In genomic region chr12:34188974-34189373, GRCh38 we compare ENCODE assay signal across 29 cellular contexts.
"Had no signal": no experiment of that assay in that cellular context is flagged by ENCODE, and none has a peak within 500 bp of the region (broad histone marks: within the 10 kb centered on the region; RNA-seq: fewer than 3 reads in every experiment).

No MANE protein-coding gene starts in this region.

- FAIRE-seq: pancreas had no signal

- ATAC-seq: naive thymus-derived CD8-positive, alpha-beta T cell; natural killer cell treated with Interleukin-12 subunit alpha and Interleukin-12 subunit beta and Interleukin-15 and Interleukin-18, amount 100 ng/mL, for 72 hours; pancreas; right cardiac atrium; sciatic nerve; stimulated activated memory B cell treated with anti-CD40 and anti-IgM and Interleukin-4, amounts not matched to agents 10 μg/mL and 1 μg/mL and 100 μg/mL, for 72 hours; stimulated activated naive CD8-positive, alpha-beta T cell treated with anti-CD3 and anti-CD28 coated beads, Interleukin-15, amount 100 ng/mL, for 72 hours; stimulated activated naive CD8-positive, alpha-beta T cell treated with anti-CD3 and anti-CD28 coated beads, Interleukin-15, Interleukin-2, amounts not matched to agents 100 U/mL and 50 U/mL, for 24 hours; upper lobe of right lung had no signal

- H3K9me3 ChIP-seq: neutrophil, pancreas, prostate gland, spleen, suprapubic skin, testis, tibial artery, transverse colon, upper lobe of right lung, uterus had no signal

- H3K4me3 ChIP-seq: pancreas, prostate gland, skin epidermis, smooth muscle cell, spleen, suprapubic skin, testis, tibial artery, transverse colon, upper lobe of right lung, uterus had no signal

- H3K4me1 ChIP-seq: pancreas, prostate gland, suprapubic skin, testis, tibial artery, transverse colon, upper lobe of right lung, uterus had no signal

- H3K4me2 ChIP-seq: smooth muscle cell had no signal

- H3K36me3 ChIP-seq: neutrophil, pancreas, prostate gland, spleen, suprapubic skin, tibial artery, transverse colon, upper lobe of right lung, uterus had no signal

- H3K27ac ChIP-seq: neutrophil, pancreas, prostate gland, skin epidermis, spleen, suprapubic skin, testis, tibial artery, transverse colon, upper lobe of right lung, uterus had no signal

- H3K27me3 ChIP-seq: neutrophil, pancreas, spleen, suprapubic skin, testis, tibial artery, transverse colon, upper lobe of right lung, uterus had no signal

- DNase-seq: naive thymus-derived CD8-positive, alpha-beta T cell; nephron progenitor cell; nucleus accumbens; pancreas; retina; right cardiac atrium; spleen; stimulated activated CD4-positive, alpha-beta T cell treated with anti-CD3 and anti-CD28 coated beads, Interleukin-12 subunit alpha, Interleukin-12 subunit beta, amount 100 ng/mL, for 4 hours; stimulated activated CD4-positive, alpha-beta T cell treated with anti-CD3 and anti-CD28 coated beads, Interleukin-1b, Interleukin-23, amount 100 ng/mL, for 48 hours; stimulated activated CD4-positive, alpha-beta T cell treated with anti-CD3 and anti-CD28 coated beads, Interleukin-4, amount 100 ng/mL, for 1 hour; stimulated activated CD4-positive, alpha-beta T cell treated with anti-CD3 and anti-CD28 coated beads, Interleukin-4, amount 100 ng/mL, for 4 hours; stimulated activated CD8-positive, alpha-beta memory T cell treated with anti-CD3 and anti-CD28 coated beads, Interleukin-4, amount 100 ng/mL, for 48 hours; stimulated activated naive CD4-positive, alpha-beta T cell; stimulated activated naive CD8-positive, alpha-beta T cell treated with anti-CD3 and anti-CD28 coated beads, Interleukin-15, amount 100 ng/mL, for 72 hours; stimulated activated naive CD8-positive, alpha-beta T cell treated with anti-CD3 and anti-CD28 coated beads, Interleukin-15, Interleukin-2, amounts not matched to agents 100 U/mL and 50 U/mL, for 24 hours; substantia nigra; testis; tibial artery; transverse colon; upper lobe of right lung; uterus had no signal
